28 cellular contexts compared by ENCODE assay signal in genomic region chr4:186825069-186825468, GRCh38.
"Had no signal": no experiment of that assay in that cellular context is flagged by ENCODE, and none has a peak within 500 bp of the region (broad histone marks: within the 10 kb centered on the region; RNA-seq: fewer than 3 reads in every experiment).

No MANE protein-coding gene starts in this region.

- H3K27ac Mint-ChIP-seq: endodermal cell; naive B cell; natural killer cell treated with Interleukin-12 subunit alpha and Interleukin-12 subunit beta and Interleukin-15 and Interleukin-18, amount 100 ng/mL, for 72 hours; progenitor cell of endocrine pancreas; stimulated activated memory B cell treated with anti-CD40 and anti-IgM and Interleukin-4, amounts not matched to agents 10 μg/mL and 1 μg/mL and 100 μg/mL, for 72 hours; type B pancreatic cell had no signal

- H3K27me3 ChIP-seq: gastrocnemius medialis, left lung, neutrophil, testis, tibial artery had no signal

- H3K36me3 Mint-ChIP-seq: mesothelial cell of epicardium; naive B cell; natural killer cell treated with Interleukin-12 subunit alpha and Interleukin-12 subunit beta and Interleukin-15 and Interleukin-18, amount 100 ng/mL, for 72 hours; stimulated activated memory B cell treated with anti-CD40 and anti-IgM and Interleukin-4, amounts not matched to agents 10 μg/mL and 1 μg/mL and 100 μg/mL, for 72 hours; type B pancreatic cell had no signal

- H3K9me3 ChIP-seq: gastrocnemius medialis, left lung, mucosa of descending colon, neutrophil, testis, tibial artery had no signal

- H3K79me2 ChIP-seq: parathyroid adenoma had no signal

- H3K4me3 ChIP-seq: dorsolateral prefrontal cortex, gastrocnemius medialis, left lung, mucosa of descending colon, testis, tibial artery had no signal

- H3K9me3 Mint-ChIP-seq: endodermal cell, mesothelial cell of epicardium, neural crest cell, type B pancreatic cell had no signal

- FAIRE-seq: colon, kidney had no signal

- H3K4me3 Mint-ChIP-seq: endodermal cell; mesothelial cell of epicardium; naive B cell; natural killer cell treated with Interleukin-12 subunit alpha and Interleukin-12 subunit beta and Interleukin-15 and Interleukin-18, amount 100 ng/mL, for 72 hours; neural crest cell; stimulated activated memory B cell treated with anti-CD40 and anti-IgM and Interleukin-4, amounts not matched to agents 10 μg/mL and 1 μg/mL and 100 μg/mL, for 72 hours; type B pancreatic cell had no signal

- H3K27me3 Mint-ChIP-seq: naive B cell; natural killer cell treated with Interleukin-12 subunit alpha and Interleukin-12 subunit beta and Interleukin-15 and Interleukin-18, amount 100 ng/mL, for 72 hours; progenitor cell of endocrine pancreas; stimulated activated memory B cell treated with anti-CD40 and anti-IgM and Interleukin-4, amounts not matched to agents 10 μg/mL and 1 μg/mL and 100 μg/mL, for 72 hours had no signal

- DNase-seq: dorsolateral prefrontal cortex; effector CD4-positive, alpha-beta T cell; endodermal cell; foreskin fibroblast; gastrocnemius medialis; head of caudate nucleus; kidney; left lung; mesenchymal stem cell; mucosa of descending colon; naive B cell; stimulated activated CD4-positive, alpha-beta T cell treated with anti-CD3 and anti-CD28 coated beads, Interleukin-4, amount 100 ng/mL, for 4 hours; stimulated activated naive CD8-positive, alpha-beta T cell treated with anti-CD3 and anti-CD28 coated beads, Interleukin-15, Interleukin-2, amounts not matched to agents 100 U/mL and 50 U/mL, for 24 hours; substantia nigra; testis; tibial artery had no signal

- H3K27ac ChIP-seq: dorsolateral prefrontal cortex, epithelial cell of prostate, gastrocnemius medialis, left lung, neutrophil, parathyroid adenoma, testis, tibial artery had no signal

- H3K36me3 ChIP-seq: gastrocnemius medialis, left lung, neutrophil, tibial artery had no signal

- H2AFZ ChIP-seq: parathyroid adenoma had no signal

- ATAC-seq: esophagus mucosa; gastrocnemius medialis; left lung; natural killer cell treated with Interleukin-12 subunit alpha and Interleukin-12 subunit beta and Interleukin-15 and Interleukin-18, amount 100 ng/mL, for 72 hours; sciatic nerve; stimulated activated memory B cell treated with anti-CD40 and anti-IgM and Interleukin-4, amounts not matched to agents 10 μg/mL and 1 μg/mL and 100 μg/mL, for 72 hours; stimulated activated naive CD8-positive, alpha-beta T cell treated with anti-CD3 and anti-CD28 coated beads, Interleukin-15, Interleukin-2, amounts not matched to agents 100 U/mL and 50 U/mL, for 24 hours had no signal

- H3K4me1 Mint-ChIP-seq: naive B cell; stimulated activated memory B cell treated with anti-CD40 and anti-IgM and Interleukin-4, amounts not matched to agents 10 μg/mL and 1 μg/mL and 100 μg/mL, for 72 hours had no signal

- H3K4me1 ChIP-seq: gastrocnemius medialis, left lung, parathyroid adenoma, testis had no signal

- H3K9ac ChIP-seq: parathyroid adenoma had no signal
